28 cellular contexts compared by ENCODE assay signal in genomic region chr6:45272626-45273025, GRCh38. TPM values are rescaled to one million over a fixed set of nuclear protein-coding genes. Genes with fewer than 3 reads are reported as not detected.
"Had no signal": no experiment of that assay in that cellular context is flagged by ENCODE, and none has a peak within 500 bp of the region (broad histone marks: within the 10 kb centered on the region; RNA-seq: fewer than 3 reads in every experiment).

No MANE protein-coding gene starts in this region.

- FAIRE-seq: endothelial cell of umbilical vein, frontal cortex, keratinocyte, small intestine, urothelium cell line had no signal

- H3K36me3 Mint-ChIP-seq: stimulated activated effector memory CD8-positive, alpha-beta T cell treated with anti-CD3 and anti-CD28 coated beads, Interleukin-12 subunit alpha, Interleukin-12 subunit beta, amount 100 ng/mL, for 72 hours had no signal

- H3K9me3 ChIP-seq: esophagus muscularis mucosa, right lobe of liver, testis, tibial artery, upper lobe of left lung had no signal

- H2AFZ ChIP-seq: neural progenitor cell, parathyroid adenoma had no signal

- H3K4me1 Mint-ChIP-seq: central memory CD8-positive, alpha-beta T cell; mesothelial cell of epicardium; nephron; neural progenitor cell; stimulated activated effector memory CD8-positive, alpha-beta T cell treated with anti-CD3 and anti-CD28 coated beads, Interleukin-12 subunit alpha, Interleukin-12 subunit beta, amount 100 ng/mL, for 72 hours had no signal

- H3K27me3 Mint-ChIP-seq: central memory CD8-positive, alpha-beta T cell; memory B cell; naive thymus-derived CD4-positive, alpha-beta T cell; progenitor cell of endocrine pancreas had no signal

- ATAC-seq: naive thymus-derived CD4-positive, alpha-beta T cell; right lobe of liver; stimulated activated effector memory CD8-positive, alpha-beta T cell treated with anti-CD3 and anti-CD28 coated beads, Interleukin-12 subunit alpha, Interleukin-12 subunit beta, amount 100 ng/mL, for 72 hours had no signal

- DNase-seq: dermis blood vessel endothelial cell; effector memory CD4-positive, alpha-beta T cell; head of caudate nucleus; naive thymus-derived CD4-positive, alpha-beta T cell; right lobe of liver; small intestine; stimulated activated CD4-positive, alpha-beta T cell treated with anti-CD3 and anti-CD28 coated beads, Interleukin-2, amount 100 ng/mL, for 24 hours; stimulated activated CD4-positive, alpha-beta T cell treated with anti-CD3 and anti-CD28 coated beads, Interleukin-4, amount 100 ng/mL, for 24 hours; stimulated activated naive CD4-positive, alpha-beta T cell treated with Interleukin-2 at 50 U/mL for 16 hours; substantia nigra; testis; tibial artery; upper lobe of left lung had no signal

- H3K9ac ChIP-seq: neural progenitor cell, parathyroid adenoma had no signal

- H3K27ac ChIP-seq: coronary artery, esophagus muscularis mucosa, neural progenitor cell, parathyroid adenoma, right lobe of liver, testis, tibial artery, upper lobe of left lung had no signal

- H3K4me2 ChIP-seq: neural progenitor cell had no signal

- H3K4me1 ChIP-seq: esophagus muscularis mucosa, neural progenitor cell, parathyroid adenoma, right lobe of liver, testis, tibial artery, upper lobe of left lung had no signal

- H3K27me3 ChIP-seq: esophagus muscularis mucosa, neural progenitor cell, right lobe of liver, testis, tibial artery, upper lobe of left lung had no signal

- H3K36me3 ChIP-seq: esophagus muscularis mucosa, neural progenitor cell, right lobe of liver, tibial artery, upper lobe of left lung had no signal

- H3K4me3 Mint-ChIP-seq: central memory CD8-positive, alpha-beta T cell; memory B cell; mesothelial cell of epicardium; naive thymus-derived CD4-positive, alpha-beta T cell; nephron; neural progenitor cell; stimulated activated effector memory CD8-positive, alpha-beta T cell treated with anti-CD3 and anti-CD28 coated beads, Interleukin-12 subunit alpha, Interleukin-12 subunit beta, amount 100 ng/mL, for 72 hours had no signal

- H3K27ac Mint-ChIP-seq: memory B cell; mesothelial cell of epicardium; naive thymus-derived CD4-positive, alpha-beta T cell; nephron; neural progenitor cell; progenitor cell of endocrine pancreas; stimulated activated effector memory CD8-positive, alpha-beta T cell treated with anti-CD3 and anti-CD28 coated beads, Interleukin-12 subunit alpha, Interleukin-12 subunit beta, amount 100 ng/mL, for 72 hours had no signal

- H3K4me3 ChIP-seq: coronary artery, esophagus muscularis mucosa, lung, neural progenitor cell, right lobe of liver, testis, tibial artery, upper lobe of left lung had no signal

- H3K79me2 ChIP-seq: parathyroid adenoma had no signal

RNA-seq across cellular contexts. Expression of gene RUNX2, which starts 55.5 kb away (rescaled TPM):
- total RNA-seq: endothelial cell of umbilical vein had no signal
